ENCODE assay signal across 8 cellular contexts in the genomic region with DNA sequence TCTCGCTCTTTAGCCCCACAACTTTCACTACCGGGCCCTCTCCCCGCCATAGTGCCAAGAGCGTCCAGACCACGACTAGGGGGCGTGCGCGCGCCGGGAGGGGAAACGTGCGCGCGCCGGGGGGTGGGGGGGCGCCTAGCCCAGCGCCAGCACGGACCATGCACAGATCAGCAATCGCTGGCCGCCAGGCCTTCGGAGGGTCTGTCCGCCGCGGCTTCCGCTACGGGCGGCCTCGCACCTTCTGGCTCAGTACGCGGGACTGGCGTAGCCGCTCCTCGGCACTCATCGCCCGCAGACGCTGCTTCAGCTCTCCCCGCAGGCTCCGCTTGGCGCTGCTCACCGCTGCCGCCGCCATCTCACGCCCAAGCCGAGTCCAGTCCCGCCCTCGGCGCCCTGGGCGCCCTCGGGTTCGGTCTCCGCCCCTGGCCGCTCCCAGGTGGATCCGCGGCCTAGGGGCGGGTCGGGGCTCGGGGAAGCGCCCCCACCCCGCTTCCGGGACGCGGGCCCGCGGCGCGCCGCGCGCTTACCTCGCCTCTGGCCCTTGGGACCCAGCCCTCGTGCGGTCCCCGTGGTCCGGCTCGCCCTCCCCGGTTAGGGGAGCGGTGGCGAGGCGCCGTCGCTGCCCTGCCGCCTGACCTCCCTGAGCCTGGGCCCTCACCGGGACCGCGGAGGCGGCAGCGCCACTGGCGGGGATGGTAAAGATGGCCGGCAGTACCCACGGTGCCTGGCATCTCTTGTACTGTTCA. TPM values are rescaled to one million over a fixed set of nuclear protein-coding genes. Genes with fewer than 3 reads are reported as not detected.
A peak's percentile ranks its signal among the peaks of the same experiment; 100 is the strongest.
DNase-seq lines count a peak whose midpoint lies in the region; ATAC-seq and TF ChIP-seq lines count a peak whose summit lies in the region.

MTHFS (minus strand) TSS at position 381 of the 746 bp plus-strand sequence; CDS start at position 355, 26 bp downstream.

- peak; percentile 83 for DNase-seq in ACHN
- DNase-seq in NCI-H2196 (lab: John Stamatoyannopoulos, UW; ENCODE audit: unreplicated experiment): peak; percentile 74
- peak; percentile 82 for DNase-seq in WTC11 (ENCODE audit: low spot score)
- DNase-seq in caudate nucleus (lab: John Stamatoyannopoulos, UW): peak in 57 of 61 donors; percentile 8 to 83 (median 62)
- DNase-seq in iris pigment epithelial cell (ENCODE audit: low read depth): peak; percentile 83
- peak; percentile 66 for DNase-seq in stimulated activated CD4-positive, alpha-beta T cell treated with anti-CD3 and anti-CD28 coated beads, Interleukin-12 subunit alpha, Interleukin-12 subunit beta, amount 100 ng/mL, for 4 hours

- no peak for TF ChIP-seq CTCF in WTC11 (IDR thresholded peaks at IDR 0.05)

- no peaks in the 10 kb centered on the region for H3K9me3 Mint-ChIP-seq in WTC11

- no peaks in the 10 kb centered on the region for H3K27me3 Mint-ChIP-seq in WTC11 (ENCODE audit: low read depth)

- in situ Hi-C loops in ACHN (cut with HindIII; ENCODE audit: low pct_ligation_motif_present, low pct_unique_long_range_greater_than_20kb, low sequenced_read_pairs): no loop called here

- H3K36me3 Mint-ChIP-seq in WTC11: peaks cover 14% of the 10 kb centered on the region

- POLR2A ChIA-PET in WTC11 (lab: Charles Lee): interaction anchor here (2.9 kb wide), 1 partner anchor 26 kb away, joined by 16 read pairs; no protein-coding TSS in a partner anchor

- peak within 1 kb of the TSS; percentile 96 for H3K4me3 Mint-ChIP-seq in WTC11

- CTCF ChIA-PET in WTC11 (lab: Charles Lee): interaction anchor here (0.8 to 2.6 kb wide), 7 partner anchors 12 to 470 kb away, joined by 3 to 9 read pairs (median 3); no protein-coding TSS in a partner anchor

- TF ChIP-seq POLR2A in GM18526 (IDR thresholded peaks at IDR 0.05; ENCODE audit: extremely low read depth, insufficient read length): peak; percentile 77

- H3K27ac Mint-ChIP-seq in WTC11: peak within 1 kb of the TSS; percentile 97

- H3K4me1 Mint-ChIP-seq in WTC11: peaks cover 26% of the 10 kb centered on the region

- ATAC-seq in HG03064 (IDR thresholded peaks at IDR 0.05; ENCODE audit: low read depth, unreplicated experiment) (peak; percentile 75), WTC11 (peak; percentile 93)

- H3K27ac ChIP-seq in caudate nucleus (ENCODE audit: low read depth, low read length): peak within 1 kb of the TSS; percentile 97

TF ChIP-seq in WTC11, 78 proteins besides CTCF, POLR2A, EP300 and RAD21 (continues in another document):
- TF ChIP-seq OVOL2 (CRISPR knock-in tag; IDR thresholded peaks at IDR 0.05; ENCODE audit: borderline replicate concordance) (no peak), EMX1 (CRISPR knock-in tag; IDR thresholded peaks at IDR 0.05) (0 out of 2 replicates have a peak, but pooled peaks have one; percentile 45), ZNF416 (CRISPR knock-in tag; IDR thresholded peaks at IDR 0.05) (0 out of 2 replicates have a peak, but pooled peaks have one; percentile 37), ZNF232 (CRISPR knock-in tag; IDR thresholded peaks at IDR 0.05) (peak; percentile 51; the same call in 1 of the 2 replicates), GTF2I (CRISPR knock-in tag; conservative IDR thresholded peaks at IDR 0.05) (no peak), ETV6 (CRISPR knock-in tag; IDR thresholded peaks at IDR 0.05) (peak; percentile 83; the same call in 1 of the 2 replicates), ZNF423 (CRISPR knock-in tag; IDR thresholded peaks at IDR 0.05) (no peak), ZMAT4 (CRISPR knock-in tag; IDR thresholded peaks at IDR 0.05) (no peak), TEAD1 (CRISPR knock-in tag; IDR thresholded peaks at IDR 0.05) (peak; percentile 82), CREB1 (CRISPR knock-in tag; IDR thresholded peaks at IDR 0.05) (no peak), AR (CRISPR knock-in tag; IDR thresholded peaks at IDR 0.05) (no peak), NFE2L1 (CRISPR knock-in tag; IDR thresholded peaks at IDR 0.05) (no peak; the same call in 1 of the 2 replicates), HMGA2 (CRISPR knock-in tag; IDR thresholded peaks at IDR 0.05) (no peak), CREM (CRISPR knock-in tag; IDR thresholded peaks at IDR 0.05) (peak; percentile 68; the same call in 1 of the 2 replicates), JUN (CRISPR knock-in tag; IDR thresholded peaks at IDR 0.05) (no peak), ATF6 (CRISPR knock-in tag; IDR thresholded peaks at IDR 0.05) (no peak), ZNF138 (CRISPR knock-in tag; conservative IDR thresholded peaks at IDR 0.05) (no peak), ZNF317 (CRISPR knock-in tag; IDR thresholded peaks at IDR 0.05; ENCODE audit: borderline replicate concordance, low read depth) (no peak)
- TF ChIP-seq, protein P1, sequence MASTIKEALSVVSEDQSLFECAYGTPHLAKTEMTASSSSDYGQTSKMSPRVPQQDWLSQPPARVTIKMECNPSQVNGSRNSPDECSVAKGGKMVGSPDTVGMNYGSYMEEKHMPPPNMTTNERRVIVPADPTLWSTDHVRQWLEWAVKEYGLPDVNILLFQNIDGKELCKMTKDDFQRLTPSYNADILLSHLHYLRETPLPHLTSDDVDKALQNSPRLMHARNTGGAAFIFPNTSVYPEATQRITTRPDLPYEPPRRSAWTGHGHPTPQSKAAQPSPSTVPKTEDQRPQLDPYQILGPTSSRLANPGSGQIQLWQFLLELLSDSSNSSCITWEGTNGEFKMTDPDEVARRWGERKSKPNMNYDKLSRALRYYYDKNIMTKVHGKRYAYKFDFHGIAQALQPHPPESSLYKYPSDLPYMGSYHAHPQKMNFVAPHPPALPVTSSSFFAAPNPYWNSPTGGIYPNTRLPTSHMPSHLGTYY (CRISPR knock-in tag; IDR thresholded peaks at IDR 0.05): no peak
- TF ChIP-seq, protein P2, sequence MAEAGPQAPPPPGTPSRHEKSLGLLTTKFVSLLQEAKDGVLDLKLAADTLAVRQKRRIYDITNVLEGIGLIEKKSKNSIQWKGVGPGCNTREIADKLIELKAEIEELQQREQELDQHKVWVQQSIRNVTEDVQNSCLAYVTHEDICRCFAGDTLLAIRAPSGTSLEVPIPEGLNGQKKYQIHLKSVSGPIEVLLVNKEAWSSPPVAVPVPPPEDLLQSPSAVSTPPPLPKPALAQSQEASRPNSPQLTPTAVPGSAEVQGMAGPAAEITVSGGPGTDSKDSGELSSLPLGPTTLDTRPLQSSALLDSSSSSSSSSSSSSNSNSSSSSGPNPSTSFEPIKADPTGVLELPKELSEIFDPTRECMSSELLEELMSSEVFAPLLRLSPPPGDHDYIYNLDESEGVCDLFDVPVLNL (CRISPR knock-in tag; IDR thresholded peaks at IDR 0.05; ENCODE audit: borderline replicate concordance, low read depth): 0 out of 2 replicates have a peak, but pooled peaks have one; percentile 53
- TF ChIP-seq, protein P3, sequence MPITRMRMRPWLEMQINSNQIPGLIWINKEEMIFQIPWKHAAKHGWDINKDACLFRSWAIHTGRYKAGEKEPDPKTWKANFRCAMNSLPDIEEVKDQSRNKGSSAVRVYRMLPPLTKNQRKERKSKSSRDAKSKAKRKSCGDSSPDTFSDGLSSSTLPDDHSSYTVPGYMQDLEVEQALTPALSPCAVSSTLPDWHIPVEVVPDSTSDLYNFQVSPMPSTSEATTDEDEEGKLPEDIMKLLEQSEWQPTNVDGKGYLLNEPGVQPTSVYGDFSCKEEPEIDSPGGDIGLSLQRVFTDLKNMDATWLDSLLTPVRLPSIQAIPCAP (CRISPR knock-in tag; IDR thresholded peaks at IDR 0.05): 0 out of 2 replicates have a peak, but pooled peaks have one; percentile 77

RNA-seq across cellular contexts. Expression of gene MTHFS, which starts in this region (rescaled TPM):
- total RNA-seq in WTC11 (2021): 24.8 to 31.0 TPM (median 29.7 TPM) in 3 replicates

Comparison
In these comparisons a context has a peak if more than half of its experiments do, and no peak if none do; other contexts are left out.
1. Peak in every context shown above with its lines: DNase-seq, ATAC-seq and H3K27ac ChIP-seq.